12 cellular contexts compared by ENCODE assay signal in genomic region chr5:141597394-141597793, GRCh38. TPM values are rescaled to one million over a fixed set of nuclear protein-coding genes. Genes with fewer than 3 reads are reported as not detected.
DNase-seq lines count a peak whose midpoint lies in the region; ATAC-seq, FAIRE-seq and TF ChIP-seq lines count a peak whose summit lies in the region.
"Had no signal": no experiment of that assay in that cellular context is flagged by ENCODE, and none has a peak within 500 bp of the region (broad histone marks: within the 10 kb centered on the region; RNA-seq: fewer than 3 reads in every experiment).

No MANE protein-coding gene starts in this region.

- TF ChIP-seq EP300 in GM12878 (IDR thresholded peaks at IDR 0.05; ENCODE audit: borderline replicate concordance in 1 of 2, control insufficient read depth in 1 of 2, low read depth in 2 of 2, low read length in 2 of 2): no peak

- no peak for DNase-seq in activated T-cell treated with anti-CD3 and anti-CD28 coated beads, Interleukin-2, amount 50 U/mL, for 24 hours
- no peak for DNase-seq in activated T-cell treated with anti-CD3 and anti-CD28 coated beads, Interleukin-2, amount 50 U/mL, for 1 hour
- DNase-seq in GM12878 (ENCODE audit: low read depth, low spot score) (no peak), neural crest cell (ENCODE audit: low read depth, low spot score) (no peak), kidney (no peak), NCI-H1105 (lab: John Stamatoyannopoulos, UW) (no peak)
- DNase-seq: head of caudate nucleus had no signal

- SMC1A ChIA-PET in GM12878 (lab: Charles Lee; ENCODE audit: uncharacterized antibody, unreplicated experiment): interaction anchor here (0.9 to 4.0 kb wide), 11 partner anchors 8 to 176 kb away, joined by 3 to 45 read pairs (median 5); partner anchors contain the start of genes DIAPH1, HDAC3, PCDHGA11 and RELL2

- H3K4me3 Mint-ChIP-seq in activated T-cell treated with anti-CD3 and anti-CD28 coated beads, Interleukin-2, amount 50 U/mL, for 24 hours: no peak overlapping the region
- no peak overlapping the region for H3K4me3 Mint-ChIP-seq in neural crest cell
- H3K4me3 Mint-ChIP-seq: stimulated activated memory B cell treated with anti-CD40 and anti-IgM and Interleukin-4, amounts not matched to agents 10 μg/mL and 1 μg/mL and 100 μg/mL, for 72 hours had no signal

- no peaks in the 10 kb centered on the region for H4K20me1 ChIP-seq in GM12878 (ENCODE audit: control insufficient read depth, insufficient read depth)

- H3K79me2 ChIP-seq in GM12878 (ENCODE audit: control insufficient read depth, insufficient read depth, low read length): peaks cover 64% of the 10 kb centered on the region

- H3K27me3 Mint-ChIP-seq in activated T-cell treated with anti-CD3 and anti-CD28 coated beads, Interleukin-2, amount 50 U/mL, for 24 hours: no peaks in the 10 kb centered on the region
- no peaks in the 10 kb centered on the region for H3K27me3 Mint-ChIP-seq in neural crest cell (ENCODE audit: low read depth)
- H3K27me3 Mint-ChIP-seq: stimulated activated memory B cell treated with anti-CD40 and anti-IgM and Interleukin-4, amounts not matched to agents 10 μg/mL and 1 μg/mL and 100 μg/mL, for 72 hours had no signal

- BruUV-seq in GM12878 (replicated peaks; lab: Mats Ljungman, UMichigan): no TSS peak

- RAD21 ChIA-PET in GM12878 (lab: Charles Lee; ENCODE audit: unreplicated experiment): interaction anchor here (0.6 to 4.3 kb wide), 9 partner anchors 9 to 185 kb away, joined by 3 to 60 read pairs (median 4); partner anchors contain the start of genes DIAPH1, FCHSD1, HDAC3 and PCDHGA10

- no peak overlapping the region for H3K4me2 ChIP-seq in GM12878 (ENCODE audit: control insufficient read depth, insufficient read depth)

- H3K9ac ChIP-seq in GM12878 (ENCODE audit: control insufficient read depth, insufficient read depth, low read length) (no peak overlapping the region), kidney (ENCODE audit: low read length in 2 of 2) (no peak overlapping the region)

- no peak for TF ChIP-seq RAD21 in GM12878 (IDR thresholded peaks at IDR 0.05; ENCODE audit: insufficient read depth, low read depth, low read length)

- TF ChIP-seq POLR2A in GM12878 (IDR thresholded peaks at IDR 0.05; ENCODE audit: low read depth, low read length): no peak

- peaks cover 65% of the 10 kb centered on the region for H3K36me3 Mint-ChIP-seq in activated T-cell treated with anti-CD3 and anti-CD28 coated beads, Interleukin-2, amount 50 U/mL, for 24 hours (ENCODE audit: low read depth)
- H3K36me3 Mint-ChIP-seq in neural crest cell (ENCODE audit: low read depth): no peaks in the 10 kb centered on the region

- H3K9me3 ChIP-seq in KOPT-K1 (ENCODE audit: insufficient read depth, low read length, poor library complexity, severe bottlenecking) (no peaks in the 10 kb centered on the region), GM12878 (replicated peaks; ENCODE audit: control insufficient read depth, insufficient read depth, low read length) (no peaks in the 10 kb centered on the region), kidney (ENCODE audit: control insufficient read depth in 1 of 2, low read length in 2 of 2) (no peaks in the 10 kb centered on the region)

- H3K9me3 Mint-ChIP-seq in activated T-cell treated with anti-CD3 and anti-CD28 coated beads, Interleukin-2, amount 50 U/mL, for 24 hours: no peaks in the 10 kb centered on the region
- no peaks in the 10 kb centered on the region for H3K9me3 Mint-ChIP-seq in neural crest cell
- H3K9me3 Mint-ChIP-seq: stimulated activated memory B cell treated with anti-CD40 and anti-IgM and Interleukin-4, amounts not matched to agents 10 μg/mL and 1 μg/mL and 100 μg/mL, for 72 hours had no signal

- H2AFZ ChIP-seq in GM12878 (ENCODE audit: control insufficient read depth, low read depth, low read length): no peak overlapping the region

- H3K4me1 Mint-ChIP-seq in activated T-cell treated with anti-CD3 and anti-CD28 coated beads, Interleukin-2, amount 50 U/mL, for 24 hours (ENCODE audit: low read depth): peaks cover 79% of the 10 kb centered on the region
- no peaks in the 10 kb centered on the region for H3K4me1 Mint-ChIP-seq in neural crest cell

- in situ Hi-C loops in GM12878 (cut with MboI): no loop called here

- H3K27me3 ChIP-seq in GM12878 (replicated peaks in 1 of 2; ENCODE audit: control insufficient read depth in 2 of 2, insufficient read depth in 2 of 2, low read length in 1 of 2): no peaks in the 10 kb centered on the region

- H3K4me1 ChIP-seq in GM12878 (ENCODE audit: control insufficient read depth, insufficient read depth, low read length) (peaks cover 11% of the 10 kb centered on the region; the same call in 1 of the 2 replicates), kidney (ENCODE audit: control insufficient read depth in 1 of 2, insufficient read depth in 1 of 2, low read depth in 1 of 2, low read length in 2 of 2) (peaks cover 0 to 10% of the 10 kb centered on the region in 2 donors)

- no peak for TF ChIP-seq CTCF in GM12878 (IDR thresholded peaks at IDR 0.05 in 2 of 3, conservative IDR thresholded peaks at IDR 0.05 in 1 of 3; ENCODE audit: control insufficient read depth in 2 of 3, extremely low read depth in 1 of 3, insufficient read depth in 1 of 3, low read depth in 3 of 3, low read length in 3 of 3)
- no peak for TF ChIP-seq CTCF in neural crest cell (conservative IDR thresholded peaks at IDR 0.05)
- TF ChIP-seq CTCF in kidney (IDR thresholded peaks at IDR 0.05; ENCODE audit: borderline replicate concordance, extremely low read depth, insufficient read depth): no peak

- POLR2A ChIA-PET in GM12878 (lab: Charles Lee): interaction anchor here (0.7 to 4.6 kb wide), 7 partner anchors 11 to 45 kb away, joined by 3 to 41 read pairs (median 8); partner anchors contain the start of genes DIAPH1, HDAC3 and RELL2

- H3K36me3 ChIP-seq in KOPT-K1 (ENCODE audit: insufficient read depth, low read length) (peaks cover 41% of the 10 kb centered on the region), GM12878 (ENCODE audit: control insufficient read depth in 2 of 2, insufficient read depth in 2 of 2, low read length in 1 of 2) (peaks cover 3 to 8% of the 10 kb centered on the region in 2 experiments), kidney (ENCODE audit: control insufficient read depth in 1 of 2, insufficient read depth in 2 of 2, low read length in 2 of 2) (no peaks in the 10 kb centered on the region)

- ATAC-seq in GM12878 (peak; percentile 57), HG02798 (IDR thresholded peaks at IDR 0.05; ENCODE audit: poor library complexity, unreplicated experiment) (no peak)
- ATAC-seq: stimulated activated memory B cell treated with anti-CD40 and anti-IgM and Interleukin-4, amounts not matched to agents 10 μg/mL and 1 μg/mL and 100 μg/mL, for 72 hours had no signal

- intact Hi-C loops in GM12878 (cut with micrococcal nuclease; ENCODE audit: unreplicated experiment): loop anchor here (10.0 kb wide), 1 partner anchor 367 kb away; the partner anchor contains the start of gene RNF14
- intact Hi-C loops in kidney (cut with DNase I): no loop called here

- H3K27ac ChIP-seq in KOPT-K1 (ENCODE audit: low read depth, low read length, poor library complexity, severe bottlenecking): peak overlapping the region; percentile 32
- H3K27ac ChIP-seq in GM12878 (ENCODE audit: control insufficient read depth, insufficient read depth): no peak overlapping the region
- no peak overlapping the region for H3K27ac ChIP-seq in kidney (ENCODE audit: low read depth in 2 of 2, low read length in 2 of 2)
- H3K27ac ChIP-seq: SK-N-MC had no signal

- CTCF ChIA-PET in GM12878 (lab: Yijun Ruan, JAX): interaction anchor here (1.1 to 3.9 kb wide), 12 partner anchors 10 to 363 kb away, joined by 3 to 43 read pairs (median 9); partner anchors contain the start of genes DIAPH1, HDAC3, PCDHGA10 and RELL2

- H3K4me3 ChIP-seq in GM12878 (no peak overlapping the region), kidney (ENCODE audit: low read length in 2 of 2) (no peak overlapping the region)
- H3K4me3 ChIP-seq: SK-N-MC had no signal

- FAIRE-seq in GM12878 (lab: Jason Lieb, UNC) (no peak), kidney (lab: Jason Lieb, UNC) (no peak)
- FAIRE-seq: GM19239 had no signal

- 4% methylated on average over 2 of the region's 2 CpGs for WGBS in GM12878 (ENCODE audit: insufficient coverage, insufficient replicate concordance, low lambda C conversion rate, missing lambda C conversion rate)

- H3K27ac Mint-ChIP-seq in activated T-cell treated with anti-CD3 and anti-CD28 coated beads, Interleukin-2, amount 50 U/mL, for 24 hours: peak overlapping the region; percentile 70
- peak overlapping the region; percentile 37 for H3K27ac Mint-ChIP-seq in neural crest cell (ENCODE audit: unreplicated experiment)
- H3K27ac Mint-ChIP-seq: stimulated activated memory B cell treated with anti-CD40 and anti-IgM and Interleukin-4, amounts not matched to agents 10 μg/mL and 1 μg/mL and 100 μg/mL, for 72 hours had no signal

RNA-seq across cellular contexts. Expression of gene DIAPH1, which starts 21.4 kb away (rescaled TPM):
- total RNA-seq in GM12878 (2013; cell fraction: nucleolus; rRNA removed): 41.5 and 54.1 TPM in 2 replicates
- total RNA-seq in GM12878 (2014; rRNA removed) (42.6 and 45.5 TPM in 2 replicates), GM12878 (2014; rRNA removed; fragmentation: Illumina TruSeq; extraction: Trizol) (37.8 and 38.6 TPM in 2 replicates), GM12878 (2021) (159 and 168 TPM in 2 replicates), neural crest cell (86.3 and 99.1 TPM in 2 replicates), kidney (156 TPM)
- polyA plus RNA-seq in GM12878 (2011; ENCODE audit: low read depth): 53.8 TPM
- polyA plus RNA-seq in GM12878 (2011; rRNA removed) (43.6 and 45.5 TPM in 2 replicates), GM12878 (2014; fragmentation: Illumina TruSeq; extraction: Trizol) (122 and 124 TPM in 2 replicates), GM12878 (2014; fragmentation: Nextera tagmentation; extraction: Ambion mirVana) (10 to 100 TPM; 46.3 to 56.0 TPM), GM12878 (2014; rRNA removed) (62.1 and 69.4 TPM in 2 replicates), GM12878 (2016; fragmentation: Nextera tagmentation; extraction: Ambion mirVana) (100 to 1,000 TPM; 113 to 122 TPM), kidney (ENCODE audit: insufficient read depth, low read depth, low replicate concordance) (60.6 TPM)
- 60.5 and 85.4 TPM in 2 replicates for polyA plus RNA-seq in GM12878 (2011; cell fraction: cytosol; rRNA removed)
- 108 and 216 TPM in 2 replicates for polyA plus RNA-seq in GM12878 (2011; cell fraction: nucleus; rRNA removed)
- polyA plus RNA-seq in GM12878 (2012): 64.3 and 68.3 TPM in 2 replicates
- 95.9 and 106 TPM in 2 replicates for polyA minus RNA-seq in GM12878 (2011; rRNA and poly(A)+ RNA removed)
- 52.9 and 65.7 TPM in 2 replicates for polyA minus RNA-seq in GM12878 (2011; cell fraction: cytosol; rRNA and poly(A)+ RNA removed)
- polyA minus RNA-seq in GM12878 (2011; cell fraction: nucleus; rRNA and poly(A)+ RNA removed): 34.0 and 83.0 TPM in 2 replicates

RNA-seq across cellular contexts. Expression of gene HDAC3, which starts 39.3 kb away (rescaled TPM):
- total RNA-seq in GM12878 (2013; cell fraction: nucleolus; rRNA removed): 97.4 and 102 TPM in 2 replicates
- total RNA-seq in GM12878 (2014; rRNA removed) (107 and 109 TPM in 2 replicates), GM12878 (2014; rRNA removed; fragmentation: Illumina TruSeq; extraction: Trizol) (77.0 and 92.5 TPM in 2 replicates), GM12878 (2021) (82.9 and 94.3 TPM in 2 replicates), neural crest cell (110 and 114 TPM in 2 replicates), kidney (44.7 TPM)
- 88.0 TPM for polyA plus RNA-seq in GM12878 (2011; ENCODE audit: low read depth)
- polyA plus RNA-seq in GM12878 (2011; rRNA removed) (115 and 140 TPM in 2 replicates), GM12878 (2014; fragmentation: Illumina TruSeq; extraction: Trizol) (115 and 135 TPM in 2 replicates), GM12878 (2014; fragmentation: Nextera tagmentation; extraction: Ambion mirVana) (100 to 1,000 TPM in 1 of 2 experiments, 10 to 100 TPM in 1; 62.2 to 108 TPM), GM12878 (2014; rRNA removed) (107 and 115 TPM in 2 replicates), GM12878 (2016; fragmentation: Nextera tagmentation; extraction: Ambion mirVana) (100 to 1,000 TPM; 117 to 120 TPM), kidney (ENCODE audit: insufficient read depth, low read depth, low replicate concordance) (47.5 TPM)
- polyA plus RNA-seq in GM12878 (2011; cell fraction: cytosol; rRNA removed): 160 and 168 TPM in 2 replicates
- polyA plus RNA-seq in GM12878 (2011; cell fraction: nucleus; rRNA removed): 199 and 244 TPM in 2 replicates
- polyA plus RNA-seq in GM12878 (2012): 77.9 and 79.2 TPM in 2 replicates
- 119 and 130 TPM in 2 replicates for polyA minus RNA-seq in GM12878 (2011; rRNA and poly(A)+ RNA removed)
- polyA minus RNA-seq in GM12878 (2011; cell fraction: cytosol; rRNA and poly(A)+ RNA removed): 32.9 and 41.7 TPM in 2 replicates
- 79.4 and 93.5 TPM in 2 replicates for polyA minus RNA-seq in GM12878 (2011; cell fraction: nucleus; rRNA and poly(A)+ RNA removed)

RNA-seq across cellular contexts. Expression of gene RELL2, which starts 39.4 kb away (rescaled TPM):
- 5.6 and 7.0 TPM in 2 replicates for total RNA-seq in GM12878 (2013; cell fraction: nucleolus; rRNA removed)
- total RNA-seq in GM12878 (2014; rRNA removed) (15.3 and 18.2 TPM in 2 replicates), GM12878 (2014; rRNA removed; fragmentation: Illumina TruSeq; extraction: Trizol) (6.6 and 6.8 TPM in 2 replicates), GM12878 (2021) (15.4 and 15.7 TPM in 2 replicates), neural crest cell (6.5 and 6.9 TPM in 2 replicates), kidney (3.0 TPM)
- polyA plus RNA-seq in GM12878 (2011; ENCODE audit: low read depth): 1.3 TPM
- polyA plus RNA-seq in GM12878 (2011; rRNA removed) (0.91 and 2.1 TPM in 2 replicates), GM12878 (2014; fragmentation: Illumina TruSeq; extraction: Trizol) (1.2 and 6.0 TPM in 2 replicates), GM12878 (2014; fragmentation: Nextera tagmentation; extraction: Ambion mirVana) (under 1 TPM; 0.23 to 0.64 TPM), GM12878 (2014; rRNA removed) (21.4 and 23.5 TPM in 2 replicates), GM12878 (2016; fragmentation: Nextera tagmentation; extraction: Ambion mirVana) (1 to 10 TPM; 7.5 to 9.5 TPM), kidney (ENCODE audit: insufficient read depth, low read depth, low replicate concordance) (8.2 TPM)
- polyA plus RNA-seq in GM12878 (2011; cell fraction: cytosol; rRNA removed): 2.0 and 3.3 TPM in 2 replicates
- 27.8 and 32.1 TPM in 2 replicates for polyA plus RNA-seq in GM12878 (2011; cell fraction: nucleus; rRNA removed)
- polyA plus RNA-seq in GM12878 (2012): 4.7 and 5.4 TPM in 2 replicates
- 1.3 and 1.4 TPM in 2 replicates for polyA minus RNA-seq in GM12878 (2011; rRNA and poly(A)+ RNA removed)
- 0.73 and 0.80 TPM in 2 replicates for polyA minus RNA-seq in GM12878 (2011; cell fraction: cytosol; rRNA and poly(A)+ RNA removed)
- polyA minus RNA-seq in GM12878 (2011; cell fraction: nucleus; rRNA and poly(A)+ RNA removed): 4.4 and 6.1 TPM in 2 replicates

RNA-seq across cellular contexts. Expression of gene FCHSD1, which starts 53.8 kb away (rescaled TPM):
- total RNA-seq in GM12878 (2013; cell fraction: nucleolus; rRNA removed): 61.9 and 72.1 TPM in 2 replicates
- 13.1 and 18.0 TPM in 2 replicates for total RNA-seq in GM12878 (2014; rRNA removed)
- total RNA-seq in GM12878 (2014; rRNA removed; fragmentation: Illumina TruSeq; extraction: Trizol): 7.7 and 8.1 TPM in 2 replicates
- 20.6 and 21.3 TPM in 2 replicates for total RNA-seq in GM12878 (2021)
- polyA plus RNA-seq in GM12878 (2011; ENCODE audit: low read depth): 15.7 TPM
- 16.6 and 21.9 TPM in 2 replicates for polyA plus RNA-seq in GM12878 (2011; rRNA removed)
- 13.3 and 17.5 TPM in 2 replicates for polyA plus RNA-seq in GM12878 (2011; cell fraction: cytosol; rRNA removed)
- 231 and 272 TPM in 2 replicates for polyA plus RNA-seq in GM12878 (2011; cell fraction: nucleus; rRNA removed)
- polyA plus RNA-seq in GM12878 (2012): 26.0 and 30.3 TPM in 2 replicates
- 3.2 and 8.9 TPM in 2 replicates for polyA plus RNA-seq in GM12878 (2014; fragmentation: Illumina TruSeq; extraction: Trizol)
- 1 to 10 TPM in 1 of 2 experiments, under 1 TPM in 1; 0.97 to 1.0 TPM for polyA plus RNA-seq in GM12878 (2014; fragmentation: Nextera tagmentation; extraction: Ambion mirVana)
- polyA plus RNA-seq in GM12878 (2014; rRNA removed): 19.1 and 22.8 TPM in 2 replicates
- polyA plus RNA-seq in GM12878 (2016; fragmentation: Nextera tagmentation; extraction: Ambion mirVana): 10 to 100 TPM in 1 of 2 experiments, 1 to 10 TPM in 1; 9.9 to 11.5 TPM
- 13.6 and 15.4 TPM in 2 replicates for polyA minus RNA-seq in GM12878 (2011; rRNA and poly(A)+ RNA removed)
- polyA minus RNA-seq in GM12878 (2011; cell fraction: cytosol; rRNA and poly(A)+ RNA removed): 4.1 and 5.5 TPM in 2 replicates
- 37.4 and 42.8 TPM in 2 replicates for polyA minus RNA-seq in GM12878 (2011; cell fraction: nucleus; rRNA and poly(A)+ RNA removed)
- total RNA-seq in neural crest cell: 20.4 and 20.6 TPM in 2 replicates
- total RNA-seq in kidney: 20.3 TPM
- polyA plus RNA-seq in kidney (ENCODE audit: insufficient read depth, low read depth, low replicate concordance): 6.4 TPM
